ENCODE assay signal across 15 cellular contexts in the genomic region with DNA sequence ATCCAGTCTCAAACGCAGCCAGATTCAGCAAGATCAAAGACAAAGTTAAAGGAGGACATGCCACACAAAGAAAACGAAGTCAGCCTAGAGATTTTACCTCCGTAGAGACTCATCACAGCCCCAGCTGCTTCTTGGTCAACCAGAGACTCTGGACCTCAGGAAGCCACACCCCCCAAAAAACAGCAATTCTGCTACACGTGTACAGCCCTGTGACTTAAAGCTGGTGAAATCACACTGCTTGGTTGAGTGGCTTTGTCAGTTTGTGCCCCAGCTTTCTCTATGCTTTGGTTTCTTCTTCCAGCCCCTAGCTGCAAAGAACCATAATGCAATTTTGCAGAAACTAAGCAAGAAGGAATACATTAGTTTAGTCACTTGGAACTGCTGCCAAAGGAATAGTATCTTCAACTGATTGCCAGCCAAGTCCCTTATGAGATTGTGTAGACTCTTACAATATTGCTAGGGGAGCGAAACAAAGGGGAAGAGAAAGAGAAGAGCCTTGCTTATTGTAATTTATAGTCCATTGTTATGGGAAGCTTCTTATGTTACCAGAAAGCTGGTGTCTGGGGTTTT.
"Had no signal": no experiment of that assay in that cellular context is flagged by ENCODE, and none has a peak within 500 bp of the region (broad histone marks: within the 10 kb centered on the region; RNA-seq: fewer than 3 reads in every experiment).

No MANE protein-coding gene starts in this region.

- ATAC-seq: activated CD8-positive, alpha-beta memory T cell treated with anti-CD3 and anti-CD28 coated beads, Interleukin-2, amount 10 ng/mL, durations not matched to agents 7 days and 5 days; pancreas; stimulated activated naive B cell treated with anti-CD40 and anti-IgM and Interleukin-4, amounts not matched to agents 10 μg/mL and 1 μg/mL and 100 μg/mL, for 72 hours; upper lobe of right lung had no signal

- H3K27ac ChIP-seq: esophagus muscularis mucosa, left ventricle myocardium inferior, pancreas, upper lobe of right lung had no signal

- DNase-seq: activated CD4-positive, alpha-beta memory T cell treated with anti-CD3 and anti-CD28 coated beads, Interleukin-2, amount 10 ng/mL, durations not matched to agents 7 days and 5 days; activated CD4-positive, alpha-beta T cell treated with anti-CD3 and anti-CD28 coated beads for 48 hours; activated CD4-positive, CD25-positive, alpha-beta regulatory T cell; activated CD8-positive, alpha-beta memory T cell treated with anti-CD3 and anti-CD28 coated beads, Interleukin-2, amount 10 ng/mL, durations not matched to agents 7 days and 5 days; activated naive CD4-positive, alpha-beta T cell; activated naive CD8-positive, alpha-beta T cell treated with anti-CD3 and anti-CD28 coated beads, Interleukin-2, amount 10 ng/mL, durations not matched to agents 7 days and 5 days; amygdala; effector CD4-positive, alpha-beta T cell; left ventricle myocardium inferior; mammary epithelial cell; pancreas; stimulated activated naive B cell treated with anti-CD40 and anti-IgM and Interleukin-4, amounts not matched to agents 10 μg/mL and 1 μg/mL and 100 μg/mL, for 72 hours; T1000; upper lobe of right lung had no signal

- H3K9me3 ChIP-seq: esophagus muscularis mucosa, left ventricle myocardium inferior, pancreas, upper lobe of right lung had no signal

- H3K4me3 ChIP-seq: esophagus muscularis mucosa, left ventricle myocardium inferior, pancreas, upper lobe of right lung had no signal

- H3K4me1 ChIP-seq: pancreas, upper lobe of right lung had no signal

- H3K27me3 ChIP-seq: esophagus muscularis mucosa, pancreas, upper lobe of right lung had no signal

- H3K36me3 ChIP-seq: esophagus muscularis mucosa, left ventricle myocardium inferior, pancreas, upper lobe of right lung had no signal
